8 cellular contexts compared by ENCODE assay signal in genomic region chr11:114399903-114400221, GRCh38. TPM values are rescaled to one million over a fixed set of nuclear protein-coding genes. Genes with fewer than 3 reads are reported as not detected.
A peak's percentile ranks its signal among the peaks of the same experiment; 100 is the strongest.
DNase-seq lines count a peak whose midpoint lies in the region; ATAC-seq and TF ChIP-seq lines count a peak whose summit lies in the region.

No MANE protein-coding gene starts in this region.

- no peak for DNase-seq in activated naive CD4-positive, alpha-beta T cell treated with anti-CD3 and anti-CD28 coated beads for 36 hours
- DNase-seq in activated naive CD4-positive, alpha-beta T cell treated with Interleukin-2 at 50 U/mL for 16 hours, result no peak
- DNase-seq in NCI-H2227 (lab: John Stamatoyannopoulos, UW; ENCODE audit: unreplicated experiment), result peak; percentile 71
- no peak for DNase-seq in left lobe of liver (ENCODE audit: low spot score)
- no peak for DNase-seq in testis
- no peak for DNase-seq in kidney glomerular epithelial cell (lab: John Stamatoyannopoulos, UW)

- ATAC-seq in HG02970 (IDR thresholded peaks at IDR 0.05; ENCODE audit: low FRiP score, unreplicated experiment) (peak; percentile 10), left lobe of liver (peak; percentile 63)

- H3K27ac Mint-ChIP-seq in activated naive CD4-positive, alpha-beta T cell treated with anti-CD3 and anti-CD28 coated beads for 36 hours, result peak overlapping the region; percentile 97
- H3K27ac Mint-ChIP-seq in brain, result peak overlapping the region; percentile 99 to 100 (median 99)

- intact Hi-C loops in activated naive CD4-positive, alpha-beta T cell treated with anti-CD3 and anti-CD28 coated beads for 36 hours (cut with micrococcal nuclease), result loop anchor here (1.0 to 10.0 kb wide), 7 partner anchors 39 to 1085 kb away; partner anchors contain the start of genes CLDN25, REXO2, TTC12 and USP28
- intact Hi-C loops in testis (cut with DNase I; ENCODE audit: low total_unique reads), result no loop called here

- no peaks in the 10 kb centered on the region for H3K9me3 ChIP-seq in testis

- peak overlapping the region; percentile 85 to 92 for H3K4me3 ChIP-seq in testis

- no peaks in the 10 kb centered on the region for H3K9me3 Mint-ChIP-seq in activated naive CD4-positive, alpha-beta T cell treated with anti-CD3 and anti-CD28 coated beads for 36 hours
- H3K9me3 Mint-ChIP-seq in brain, result peaks cover 0 to 2% (median 0%) of the 10 kb centered on the region in 5 experiments

- peaks cover 14% of the 10 kb centered on the region for H3K4me1 ChIP-seq in testis

- WGBS in testis, 2 donors, result 0 to 1% methylated on average over 19 to 23 of the region's 23 CpGs

- H3K27me3 Mint-ChIP-seq in activated naive CD4-positive, alpha-beta T cell treated with anti-CD3 and anti-CD28 coated beads for 36 hours (ENCODE audit: low read depth), result no peaks in the 10 kb centered on the region
- peaks cover 17% of the 10 kb centered on the region for H3K27me3 Mint-ChIP-seq in brain

- no peak for TF ChIP-seq POLR2A in testis (IDR thresholded peaks at IDR 0.05)

- CTCF ChIA-PET in activated naive CD4-positive, alpha-beta T cell treated with anti-CD3 and anti-CD28 coated beads for 36 hours (lab: Charles Lee), result no interaction called here

- H3K36me3 Mint-ChIP-seq in activated naive CD4-positive, alpha-beta T cell treated with anti-CD3 and anti-CD28 coated beads for 36 hours (ENCODE audit: low read depth), result peaks cover 21% of the 10 kb centered on the region
- H3K36me3 Mint-ChIP-seq in brain, result peaks cover 23% of the 10 kb centered on the region

- H3K4me1 Mint-ChIP-seq in activated naive CD4-positive, alpha-beta T cell treated with anti-CD3 and anti-CD28 coated beads for 36 hours (ENCODE audit: low read depth), result peaks cover 39% of the 10 kb centered on the region
- H3K4me1 Mint-ChIP-seq in brain, result peaks cover 56% of the 10 kb centered on the region

- TF ChIP-seq CTCF in brain (conservative IDR thresholded peaks at IDR 0.05) (no peak), testis (IDR thresholded peaks at IDR 0.05) (no peak)

- peak overlapping the region; percentile 97 to 99 for H3K27ac ChIP-seq in testis

- no peaks in the 10 kb centered on the region for H3K27me3 ChIP-seq in testis

- H3K36me3 ChIP-seq in testis (ENCODE audit: low read depth, missing control alignments), result no peaks in the 10 kb centered on the region

- H3K4me3 Mint-ChIP-seq in activated naive CD4-positive, alpha-beta T cell treated with anti-CD3 and anti-CD28 coated beads for 36 hours, result peak overlapping the region; percentile 90
- peak overlapping the region; percentile 96 to 99 (median 97) for H3K4me3 Mint-ChIP-seq in brain

RNA-seq across cellular contexts. Expression of gene C11orf71, which starts 0.4 kb away (rescaled TPM):
- 1 to 10 TPM; 7.5 to 7.6 TPM for total RNA-seq in activated naive CD4-positive, alpha-beta T cell treated with anti-CD3 and anti-CD28 coated beads for 36 hours
- 20.1 TPM for polyA plus RNA-seq in brain (ENCODE audit: insufficient read depth, low read depth, low replicate concordance)
- total RNA-seq in left lobe of liver, result 11.9 TPM
- total RNA-seq in testis, result 100 to 1,000 TPM in 1 of 2 donors, 10 to 100 TPM in 1; 40.6 to 119 TPM
- 119 TPM for polyA plus RNA-seq in testis (ENCODE audit: insufficient read depth, low read depth, low replicate concordance)

RNA-seq across cellular contexts. Expression of gene RBM7, which starts 0.6 kb away (rescaled TPM):
- 10 to 100 TPM; 36.9 to 41.7 TPM for total RNA-seq in activated naive CD4-positive, alpha-beta T cell treated with anti-CD3 and anti-CD28 coated beads for 36 hours
- polyA plus RNA-seq in brain (ENCODE audit: insufficient read depth, low read depth, low replicate concordance) (10.0 TPM), testis (ENCODE audit: insufficient read depth, low read depth, low replicate concordance) (37.6 TPM)
- total RNA-seq in left lobe of liver (8.7 TPM), testis (10 to 100 TPM; 17.6 to 22.3 TPM)

RNA-seq across cellular contexts. Expression of gene REXO2, which starts 39.4 kb away (rescaled TPM):
- total RNA-seq in activated naive CD4-positive, alpha-beta T cell treated with anti-CD3 and anti-CD28 coated beads for 36 hours, result 10 to 100 TPM; 51.1 to 51.4 TPM
- polyA plus RNA-seq in brain (ENCODE audit: insufficient read depth, low read depth, low replicate concordance), result 24.1 TPM
- total RNA-seq in left lobe of liver, result 23.6 TPM
- 10 to 100 TPM; 87.1 to 92.7 TPM for total RNA-seq in testis
- polyA plus RNA-seq in testis (ENCODE audit: insufficient read depth, low read depth, low replicate concordance), result 141 TPM
